ENCODE assay signal across 8 cellular contexts in genomic region chr11:67317365-67318238, GRCh38. TPM values are rescaled to one million over a fixed set of nuclear protein-coding genes. Genes with fewer than 3 reads are reported as not detected.
DNase-seq lines count a peak whose midpoint lies in the region; ATAC-seq and TF ChIP-seq lines count a peak whose summit lies in the region.

No MANE protein-coding gene starts in this region.

- CTCF ChIA-PET in mammary epithelial cell (lab: Charles Lee; ENCODE audit: low non-redundant PET), result interaction anchor here (0.6 to 1.4 kb wide), 9 partner anchors 29 to 243 kb away, joined by 3 to 9 read pairs (median 4); no protein-coding TSS in a partner anchor

- peak; percentile 72 for ATAC-seq in GM18873 (IDR thresholded peaks at IDR 0.05; ENCODE audit: low FRiP score, unreplicated experiment)
- peak; percentile 80 for ATAC-seq in HG03135 (IDR thresholded peaks at IDR 0.05; ENCODE audit: unreplicated experiment)

- TF ChIP-seq CTCF in WERI-Rb-1 (IDR thresholded peaks at IDR 0.05; ENCODE audit: low read depth, low read length), result peak; percentile 90
- TF ChIP-seq CTCF in mammary epithelial cell (conservative IDR thresholded peaks at IDR 0.05 in 1 of 2, IDR thresholded peaks at IDR 0.05 in 1 of 2; ENCODE audit: extremely low read depth in 1 of 2, insufficient read depth in 1 of 2, low read depth in 1 of 2, low read length in 2 of 2), result peak; percentile 82 to 94
- peak; percentile 80 for TF ChIP-seq CTCF in smooth muscle cell (IDR thresholded peaks at IDR 0.05; ENCODE audit: borderline replicate concordance, insufficient read depth, poor library complexity, severe bottlenecking)

- peak overlapping the region; percentile 95 for H3K27ac ChIP-seq in WERI-Rb-1
- peak overlapping the region; percentile 85 for H3K27ac ChIP-seq in mammary epithelial cell (ENCODE audit: insufficient read depth, low read depth, low read length)
- peak overlapping the region; percentile 65 for H3K27ac ChIP-seq in smooth muscle cell (ENCODE audit: low read depth)

- in situ Hi-C loops in mammary epithelial cell (cut with MboI; ENCODE audit: low sequenced_read_pairs in 2 of 2), result no loop called here

- WGBS in mammary epithelial cell (ENCODE audit: low coverage, missing lambda C conversion rate), result 1% methylated on average over 47 of the region's 83 CpGs
- 1% methylated on average over 82 of the region's 83 CpGs for WGBS in smooth muscle cell (ENCODE audit: low lambda C conversion rate)

- H4K20me1 ChIP-seq in mammary epithelial cell (ENCODE audit: insufficient read depth, low read length) (no peaks in the 10 kb centered on the region), smooth muscle cell (ENCODE audit: low read depth) (no peaks in the 10 kb centered on the region)

- H2AFZ ChIP-seq in mammary epithelial cell (ENCODE audit: low read depth, low read length), result peak overlapping the region; percentile 95
- peak overlapping the region; percentile 78 for H2AFZ ChIP-seq in smooth muscle cell (ENCODE audit: low read depth)

- dilution Hi-C loops in mammary epithelial cell (cut with HindIII; ENCODE audit: low sequenced_read_pairs), result loop anchor here (5.0 to 10.0 kb wide), 6 partner anchors 45 to 430 kb away; no protein-coding TSS in a partner anchor

- intact Hi-C loops in mammary epithelial cell (cut with micrococcal nuclease), result loop anchor here (1.0 to 5.0 kb wide), 10 partner anchors 24 to 262 kb away; partner anchors contain the start of gene GRK2

- H3K9me3 ChIP-seq in WERI-Rb-1 (ENCODE audit: severe bottlenecking) (no peaks in the 10 kb centered on the region), mammary epithelial cell (replicated peaks; ENCODE audit: insufficient read depth, low read length) (no peaks in the 10 kb centered on the region), smooth muscle cell (replicated peaks; ENCODE audit: low read depth) (no peaks in the 10 kb centered on the region)

- peak overlapping the region; percentile 90 for H3K4me3 ChIP-seq in WERI-Rb-1 (ENCODE audit: low read depth, low read length)
- H3K4me3 ChIP-seq in mammary epithelial cell (replicated peaks in 1 of 3; ENCODE audit: insufficient read depth in 1 of 3, low read depth in 2 of 3, low read length in 3 of 3), result peak overlapping the region; percentile 75 to 86 (median 79)
- peak overlapping the region; percentile 74 for H3K4me3 ChIP-seq in smooth muscle cell

- no peaks in the 10 kb centered on the region for H3F3A ChIP-seq in smooth muscle cell (ENCODE audit: low read depth)

- peak overlapping the region; percentile 99 for H3K4me2 ChIP-seq in mammary epithelial cell (ENCODE audit: insufficient read depth, low read depth, low read length)
- H3K4me2 ChIP-seq in smooth muscle cell, result peak overlapping the region; percentile 91

- BruUV-seq in mammary epithelial cell (replicated peaks; lab: Mats Ljungman, UMichigan), result TSS peak; percentile 2

- H3K36me3 ChIP-seq in WERI-Rb-1 (no peaks in the 10 kb centered on the region), mammary epithelial cell (ENCODE audit: insufficient read depth, low read length) (no peaks in the 10 kb centered on the region), smooth muscle cell (ENCODE audit: low read depth) (no peaks in the 10 kb centered on the region)

- H3K79me2 ChIP-seq in mammary epithelial cell (ENCODE audit: insufficient read depth, low read length) (peaks cover 12% of the 10 kb centered on the region), smooth muscle cell (ENCODE audit: low read depth) (no peaks in the 10 kb centered on the region)

- H3K27me3 ChIP-seq in WERI-Rb-1 (ENCODE audit: insufficient read depth, low read depth, severe bottlenecking) (no peaks in the 10 kb centered on the region), mammary epithelial cell (ENCODE audit: insufficient read depth, low read length) (no peaks in the 10 kb centered on the region), smooth muscle cell (ENCODE audit: low read depth) (no peaks in the 10 kb centered on the region)

- H3K9ac ChIP-seq in mammary epithelial cell (ENCODE audit: insufficient read depth, low read length), result peak overlapping the region; percentile 83
- peak overlapping the region; percentile 75 for H3K9ac ChIP-seq in smooth muscle cell (ENCODE audit: low read depth)

- H3K4me1 ChIP-seq in mammary epithelial cell (ENCODE audit: insufficient read depth, low read length) (peaks cover 24% of the 10 kb centered on the region), smooth muscle cell (ENCODE audit: low read depth) (no peaks in the 10 kb centered on the region)

- DNase-seq in AG08396 (ENCODE audit: low spot score) (peak; percentile 99), NCI-H2196 (lab: John Stamatoyannopoulos, UW; ENCODE audit: unreplicated experiment) (peak; percentile 98), WERI-Rb-1 (peak; percentile 96), mammary epithelial cell (peak; percentile 94), iPS-NIHi7 (ENCODE audit: extremely low spot score) (peak; percentile 100), smooth muscle cell (lab: John Stamatoyannopoulos, UW; ENCODE audit: unreplicated experiment) (peak; percentile 94)

RNA-seq across cellular contexts. Expression of gene SSH3, which starts 14.3 kb away (rescaled TPM):
- total RNA-seq in mammary epithelial cell (10 to 100 TPM; 47.0 to 86.9 TPM), smooth muscle cell (14.9 and 23.9 TPM in 2 replicates)
- polyA plus RNA-seq in mammary epithelial cell (34.8 TPM), smooth muscle cell (29.3 and 47.5 TPM in 2 replicates)
- polyA minus RNA-seq in mammary epithelial cell, result 21.2 TPM

RNA-seq across cellular contexts. Expression of gene ANKRD13D, which starts 28.5 kb away (rescaled TPM):
- total RNA-seq in mammary epithelial cell (10 to 100 TPM; 25.7 to 56.7 TPM), smooth muscle cell (29.3 and 34.7 TPM in 2 replicates)
- polyA plus RNA-seq in mammary epithelial cell (29.0 TPM), smooth muscle cell (52.0 and 63.2 TPM in 2 replicates)
- polyA minus RNA-seq in mammary epithelial cell, result 34.7 TPM

RNA-seq across cellular contexts. Expression of gene POLD4, which starts 35.7 kb away (rescaled TPM):
- 10 to 100 TPM; 39.2 to 75.2 TPM for total RNA-seq in mammary epithelial cell
- polyA plus RNA-seq in mammary epithelial cell, result 86.3 TPM
- polyA minus RNA-seq in mammary epithelial cell, result 5.9 TPM
- total RNA-seq in smooth muscle cell, result 61.4 and 78.0 TPM in 2 replicates
- polyA plus RNA-seq in smooth muscle cell, result 113 and 133 TPM in 2 replicates

RNA-seq across cellular contexts. Expression of gene GRK2, which starts 51.3 kb away (rescaled TPM):
- total RNA-seq in mammary epithelial cell, result 10 to 100 TPM; 31.7 to 55.4 TPM
- 37.8 TPM for polyA plus RNA-seq in mammary epithelial cell
- polyA minus RNA-seq in mammary epithelial cell, result 81.3 TPM
- 18.5 and 22.2 TPM in 2 replicates for total RNA-seq in smooth muscle cell
- polyA plus RNA-seq in smooth muscle cell, result 38.9 and 42.5 TPM in 2 replicates

RNA-seq across cellular contexts. Expression of gene CLCF1, which starts 55.8 kb away (rescaled TPM):
- total RNA-seq in mammary epithelial cell (10 to 100 TPM in 1 of 2 donors, 1 to 10 TPM in 1; 8.3 to 12.5 TPM), smooth muscle cell (7.3 and 12.2 TPM in 2 replicates)
- polyA plus RNA-seq in mammary epithelial cell (15.4 TPM), smooth muscle cell (4.6 and 6.2 TPM in 2 replicates)
- polyA minus RNA-seq in mammary epithelial cell, result 21.4 TPM

Comparison
In these comparisons a context has a peak if more than half of its experiments do, and no peak if none do; other contexts are left out.
1. Peak in every context shown above with its lines: DNase-seq, ATAC-seq, H3K4me3 ChIP-seq and H3K27ac ChIP-seq.